In the genomic region with DNA sequence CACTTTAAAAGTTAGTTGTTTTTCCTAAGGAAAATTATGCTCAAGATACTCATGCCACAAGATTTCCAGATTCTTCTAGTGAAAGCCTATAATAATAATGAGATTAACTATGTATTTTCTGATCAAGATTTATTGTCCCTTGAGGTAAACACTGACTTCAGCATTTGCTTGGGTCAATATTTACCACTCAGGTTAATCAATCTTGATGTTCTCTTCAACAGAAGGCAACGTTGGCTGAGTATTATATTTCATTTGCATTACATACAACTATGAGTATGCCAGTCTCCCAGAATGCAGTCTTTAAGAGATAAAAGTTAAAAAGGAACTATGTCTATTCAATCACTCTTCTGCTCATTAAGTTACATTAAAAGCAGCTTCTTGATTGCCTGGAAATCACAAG, we compare ENCODE assay signal across 20 cellular contexts.
"Had no signal": no experiment of that assay in that cellular context is flagged by ENCODE, and none has a peak within 500 bp of the region (broad histone marks: within the 10 kb centered on the region; RNA-seq: fewer than 3 reads in every experiment).

No MANE protein-coding gene starts in this region.

- H3K9me3 ChIP-seq: colonic mucosa, testis, upper lobe of right lung had no signal

- H3K4me3 Mint-ChIP-seq: endodermal cell; natural killer cell; neural crest cell; stimulated activated naive B cell treated with anti-CD40 and anti-IgM and Interleukin-4, amounts not matched to agents 10 μg/mL and 1 μg/mL and 100 μg/mL, for 72 hours; stimulated activated naive CD8-positive, alpha-beta T cell treated with anti-CD3 and anti-CD28 coated beads, Interleukin-15, amount 100 ng/mL, for 72 hours had no signal

- H3K4me3 ChIP-seq: colonic mucosa, testis, tibial nerve, upper lobe of right lung had no signal

- H3K27me3 ChIP-seq: colonic mucosa, foreskin keratinocyte, testis, tibial nerve, upper lobe of right lung had no signal

- H3K27ac ChIP-seq: colonic mucosa, foreskin keratinocyte, testis, tibial nerve, upper lobe of right lung had no signal

- H3K36me3 ChIP-seq: colonic mucosa, upper lobe of right lung had no signal

- ATAC-seq: foreskin keratinocyte; left colon; natural killer cell; right cardiac atrium; stimulated activated naive B cell treated with anti-CD40 and anti-IgM and Interleukin-4, amounts not matched to agents 10 μg/mL and 1 μg/mL and 100 μg/mL, for 72 hours; stimulated activated naive CD8-positive, alpha-beta T cell treated with anti-CD3 and anti-CD28 coated beads, Interleukin-15, amount 100 ng/mL, for 72 hours; upper lobe of right lung had no signal

- H3K4me1 ChIP-seq: colonic mucosa, foreskin keratinocyte, testis, tibial nerve, upper lobe of right lung had no signal

- H3K9me3 Mint-ChIP-seq: natural killer cell; neural crest cell; stimulated activated naive CD8-positive, alpha-beta T cell treated with anti-CD3 and anti-CD28 coated beads, Interleukin-15, amount 100 ng/mL, for 72 hours had no signal

- DNase-seq: colonic mucosa; effector CD4-positive, alpha-beta T cell; endodermal cell; erythroblast; foreskin keratinocyte; left colon; mammary epithelial cell; natural killer cell; right cardiac atrium; stimulated activated CD4-positive, alpha-beta T cell treated with anti-CD3 and anti-CD28 coated beads, Interleukin-15, amount 100 ng/mL, for 24 hours; stimulated activated CD4-positive, alpha-beta T cell treated with anti-CD3 and anti-CD28 coated beads, Interleukin-1b, Interleukin-23, amount 100 ng/mL, for 48 hours; stimulated activated CD4-positive, alpha-beta T cell treated with anti-CD3 and anti-CD28 coated beads, Interleukin-4, amount 100 ng/mL, for 24 hours; stimulated activated naive B cell treated with anti-CD40 and anti-IgM and Interleukin-4, amounts not matched to agents 10 μg/mL and 1 μg/mL and 100 μg/mL, for 72 hours; stimulated activated naive CD8-positive, alpha-beta T cell treated with anti-CD3 and anti-CD28 coated beads, Interleukin-15, amount 100 ng/mL, for 72 hours; testis; upper lobe of right lung had no signal

- H3K27me3 Mint-ChIP-seq: progenitor cell of endocrine pancreas; stimulated activated naive B cell treated with anti-CD40 and anti-IgM and Interleukin-4, amounts not matched to agents 10 μg/mL and 1 μg/mL and 100 μg/mL, for 72 hours; stimulated activated naive CD8-positive, alpha-beta T cell treated with anti-CD3 and anti-CD28 coated beads, Interleukin-15, amount 100 ng/mL, for 72 hours had no signal

- FAIRE-seq: endothelial cell of umbilical vein had no signal

- H3K4me1 Mint-ChIP-seq: endodermal cell; natural killer cell; neural crest cell; stimulated activated naive CD8-positive, alpha-beta T cell treated with anti-CD3 and anti-CD28 coated beads, Interleukin-15, amount 100 ng/mL, for 72 hours had no signal

- H3K36me3 Mint-ChIP-seq: natural killer cell had no signal

- H3K27ac Mint-ChIP-seq: endodermal cell; natural killer cell; progenitor cell of endocrine pancreas; stimulated activated naive B cell treated with anti-CD40 and anti-IgM and Interleukin-4, amounts not matched to agents 10 μg/mL and 1 μg/mL and 100 μg/mL, for 72 hours had no signal
